Comparison of ENCODE assay signal across 8 cellular contexts in genomic region chr6:52361347-52361944, GRCh38. TPM values are rescaled to one million over a fixed set of nuclear protein-coding genes. Genes with fewer than 3 reads are reported as not detected.
DNase-seq lines count a peak whose midpoint lies in the region; ATAC-seq, FAIRE-seq and TF ChIP-seq lines count a peak whose summit lies in the region.

No MANE protein-coding gene starts in this region.

- H3K4me3 ChIP-seq in HL-60 (replicated peaks; ENCODE audit: insufficient read depth, low read length) (peak overlapping the region; percentile 93), fibroblast of mammary gland (ENCODE audit: control insufficient read depth, low read depth, low read length) (peak overlapping the region; percentile 67), neuronal stem cell (ENCODE audit: low read length in 2 of 2) (peak overlapping the region; percentile 89 to 98)

- DNase-seq in HL-60 (ENCODE audit: low read depth in 1 of 2, low spot score in 1 of 2) = no peak
- DNase-seq in activated CD4-positive, alpha-beta T cell treated with anti-CD3 and anti-CD28 coated beads, Interleukin-2, amount 50 U/mL, for 48 hours = peak; percentile 20 to 32
- DNase-seq in fibroblast of mammary gland (ENCODE audit: low read depth) = peak; percentile 54
- DNase-seq in neuronal stem cell (ENCODE audit: low spot score) = no peak
- DNase-seq in NK-92 (lab: John Stamatoyannopoulos, UW; ENCODE audit: unreplicated experiment) = no peak
- no peak for DNase-seq in GM12891 (ENCODE audit: insufficient read length, low spot score)
- DNase-seq in NCI-H1105 (lab: John Stamatoyannopoulos, UW) = no peak

- H2AFZ ChIP-seq in neuronal stem cell (ENCODE audit: low read length) = peak overlapping the region; percentile 99

- TF ChIP-seq POLR2A in GM12891 (IDR thresholded peaks at IDR 0.05; ENCODE audit: low read depth, low read length) = no peak

- H2AK5ac ChIP-seq in neuronal stem cell (ENCODE audit: low read depth, low read length) = no peak overlapping the region

- H4K8ac ChIP-seq in neuronal stem cell (ENCODE audit: low read depth, low read length) = no peak overlapping the region

- peak overlapping the region; percentile 11 for H2BK15ac ChIP-seq in neuronal stem cell (ENCODE audit: low read length)

- H4K91ac ChIP-seq in neuronal stem cell (ENCODE audit: low read depth, low read length, poor library complexity) = no peak overlapping the region

- H3K23ac ChIP-seq in neuronal stem cell (ENCODE audit: low read depth, low read length, poor library complexity) = no peak overlapping the region

- no peak overlapping the region for H2BK5ac ChIP-seq in neuronal stem cell (ENCODE audit: low read length)

- H3K14ac ChIP-seq in neuronal stem cell (ENCODE audit: low read length) = no peak overlapping the region

- no peaks in the 10 kb centered on the region for H3K9me3 ChIP-seq in neuronal stem cell (replicated peaks in 1 of 2; ENCODE audit: control insufficient read depth in 2 of 2, insufficient read depth in 1 of 2, low read depth in 1 of 2, low read length in 2 of 2)

- H3K36me3 ChIP-seq in neuronal stem cell (replicated peaks in 1 of 2; ENCODE audit: control insufficient read depth in 2 of 2, insufficient read depth in 2 of 2, low read length in 2 of 2) = peaks cover 0 to 4% of the 10 kb centered on the region in 2 donors

- H3K4me1 ChIP-seq in neuronal stem cell (ENCODE audit: control insufficient read depth in 2 of 2, insufficient read depth in 1 of 2, low read depth in 1 of 2, low read length in 2 of 2) = peaks cover 6 to 8% of the 10 kb centered on the region in 2 donors

- no peak overlapping the region for H3K9ac ChIP-seq in neuronal stem cell (ENCODE audit: low read depth, low read length, poor library complexity)

- no peak for FAIRE-seq in GM12891 (lab: Jason Lieb, UNC)

- peak overlapping the region; percentile 44 for H3K18ac ChIP-seq in neuronal stem cell (ENCODE audit: low read length)

- H3K79me1 ChIP-seq in neuronal stem cell (ENCODE audit: low read depth, low read length) = no peaks in the 10 kb centered on the region

- H2BK12ac ChIP-seq in neuronal stem cell (ENCODE audit: low read length) = no peak overlapping the region

- no peak for TF ChIP-seq CTCF in HL-60 (IDR thresholded peaks at IDR 0.05; ENCODE audit: insufficient read depth, low read length)
- no peak for TF ChIP-seq CTCF in fibroblast of mammary gland (conservative IDR thresholded peaks at IDR 0.05; ENCODE audit: control insufficient read depth, insufficient read depth, low read depth, low read length)

- H3K4me2 ChIP-seq in neuronal stem cell (ENCODE audit: insufficient read depth, low read length, poor library complexity, severe bottlenecking) = peak overlapping the region; percentile 75

- H3K27ac ChIP-seq in HL-60 (replicated peaks) (peak overlapping the region; percentile 67), neuronal stem cell (replicated peaks; ENCODE audit: low read length) (no peak overlapping the region)

- H3K4ac ChIP-seq in neuronal stem cell (ENCODE audit: low read length) = no peak overlapping the region

- peak; percentile 16 for ATAC-seq in GM18870 (IDR thresholded peaks at IDR 0.05; ENCODE audit: unreplicated experiment)

- H3K27me3 ChIP-seq in HL-60 (ENCODE audit: insufficient read depth, poor library complexity, severe bottlenecking) = no peaks in the 10 kb centered on the region
- peaks cover 0 to 12% (median 0%) of the 10 kb centered on the region in 3 experiments for H3K27me3 ChIP-seq in neuronal stem cell (ENCODE audit: control insufficient read depth in 3 of 3, insufficient read depth in 3 of 3, low read depth in 1 of 3, low read length in 3 of 3)

- no CpG with 5 or more reads among the region's 18 CpGs for WGBS in neuronal stem cell (ENCODE audit: extremely low coverage in 2 of 2, insufficient read length in 2 of 2, insufficient replicate concordance in 1 of 2), 2 donors

- H2BK120ac ChIP-seq in neuronal stem cell (ENCODE audit: low read depth, low read length) = no peak overlapping the region

TF ChIP-seq in GM12891, 5 proteins besides CTCF, POLR2A, EP300 and RAD21:
- TF ChIP-seq TAF1 (IDR thresholded peaks at IDR 0.05; ENCODE audit: low read depth, low read length) (no peak), POU2F2 (IDR thresholded peaks at IDR 0.05; ENCODE audit: low read depth, low read length) (no peak), PAX5 (IDR thresholded peaks at IDR 0.05; ENCODE audit: insufficient read depth, low read length, severe bottlenecking) (no peak), SPI1 (IDR thresholded peaks at IDR 0.05; ENCODE audit: low read depth, low read length) (no peak), POLR2AphosphoS5 (IDR thresholded peaks at IDR 0.05; ENCODE audit: low read depth, low read length) (no peak)

RNA-seq across cellular contexts. Expression of gene PAQR8, which starts 0.5 kb away (rescaled TPM):
- 16.4 TPM for polyA plus RNA-seq in neuronal stem cell (2013, experiment 1 of 2)
- 16.7 TPM for polyA plus RNA-seq in neuronal stem cell (2013, experiment 2 of 2)
- 8.6 TPM for polyA plus RNA-seq in GM12891 (2012; ENCODE audit: low read depth, missing spikeins)

RNA-seq across cellular contexts. Expression of gene EFHC1, which starts 58.7 kb away (rescaled TPM):
- 31.7 TPM for polyA plus RNA-seq in neuronal stem cell (2013, experiment 1 of 2)
- polyA plus RNA-seq in neuronal stem cell (2013, experiment 2 of 2) = 33.0 TPM
- 12.8 TPM for polyA plus RNA-seq in GM12891 (2012; ENCODE audit: low read depth, missing spikeins)

Comparison
In these comparisons a context has a peak if more than half of its experiments do, and no peak if none do; other contexts are left out.
1. DNase-seq: peak in activated CD4-positive, alpha-beta T cell treated with anti-CD3 and anti-CD28 coated beads, Interleukin-2, amount 50 U/mL, for 48 hours (2 of 2) and fibroblast of mammary gland (single experiment); none in HL-60 (0 of 2), neuronal stem cell (single experiment), NK-92 (single experiment), GM12891 (single experiment) and NCI-H1105 (single experiment).
2. Peak in every context shown above with its lines, with median percentiles within 50 percentile points of each other: H3K4me3 ChIP-seq.